Comparison of ENCODE assay signal across 8 cellular contexts in genomic region chr1:151061012-151061401, GRCh38. TPM values are rescaled to one million over a fixed set of nuclear protein-coding genes. Genes with fewer than 3 reads are reported as not detected.
DNase-seq lines count a peak whose midpoint lies in the region; ATAC-seq and TF ChIP-seq lines count a peak whose summit lies in the region.

No MANE protein-coding gene starts in this region.

- peak overlapping the region in 7 of 10 donors; percentile 67 to 93 (median 84) for H3K4me3 ChIP-seq in heart right ventricle
- peak overlapping the region; percentile 78 for H3K4me3 ChIP-seq in fibroblast of villous mesenchyme (ENCODE audit: low read depth, low read length)
- H3K4me3 ChIP-seq in uterus = peak overlapping the region; percentile 88 to 98

- H3K27me3 ChIP-seq in heart right ventricle (no peaks in the 10 kb centered on the region), uterus (no peaks in the 10 kb centered on the region)

- no peak for DNase-seq in heart right ventricle
- DNase-seq in left cardiac atrium = no peak
- peak; percentile 78 to 82 for DNase-seq in SHP77 (lab: John Stamatoyannopoulos, UW)
- DNase-seq in fibroblast of villous mesenchyme (ENCODE audit: low read depth) = no peak
- no peak for DNase-seq in uterus
- no peak for DNase-seq in activated effector memory CD4-positive, alpha-beta T cell treated with Interleukin-2 at 50 U/mL for 16 hours

- H3K36me3 ChIP-seq in heart right ventricle = peaks cover 0 to 14% (median 0%) of the 10 kb centered on the region in 9 donors
- H3K36me3 ChIP-seq in uterus = no peaks in the 10 kb centered on the region

- H3K27ac ChIP-seq in heart right ventricle = peak overlapping the region in 8 of 10 donors; percentile 4 to 100 (median 97)
- H3K27ac ChIP-seq in uterus = peak overlapping the region; percentile 93 to 95

- no peak for TF ChIP-seq CTCF in heart right ventricle (IDR thresholded peaks at IDR 0.05)
- TF ChIP-seq CTCF in fibroblast of villous mesenchyme (IDR thresholded peaks at IDR 0.05; ENCODE audit: insufficient read depth, low read depth, low read length) = no peak
- no peak for TF ChIP-seq CTCF in uterus (IDR thresholded peaks at IDR 0.05)

- H3K4me1 ChIP-seq in heart right ventricle (peaks cover 13 to 52% (median 31%) of the 10 kb centered on the region in 9 donors), uterus (peaks cover 0 to 7% of the 10 kb centered on the region in 2 donors)

- intact Hi-C loops in heart right ventricle (cut with DNase I) (loop anchor here in 1 of 10 donors (5.0 kb wide), 1 partner anchor 54 kb away; the partner anchor contains the start of genes MINDY1 and PRUNE1), left cardiac atrium (cut with DNase I) (no loop called here), uterus (cut with DNase I; ENCODE audit: low total_unique reads) (no loop called here)

- ATAC-seq in heart right ventricle (no peak), left cardiac atrium (no peak), GM21528 (IDR thresholded peaks at IDR 0.05; ENCODE audit: low FRiP score, unreplicated experiment) (no peak), GM21381 (IDR thresholded peaks at IDR 0.05; ENCODE audit: unreplicated experiment) (no peak)

- H3K9me3 ChIP-seq in heart right ventricle (no peaks in the 10 kb centered on the region), uterus (no peaks in the 10 kb centered on the region)

- WGBS in heart right ventricle, 2 donors = 65 to 70% methylated on average over 2 of the region's 2 CpGs

- no peak for TF ChIP-seq POLR2A in uterus (IDR thresholded peaks at IDR 0.05)

RNA-seq across cellular contexts. Expression of gene MLLT11, which starts 0.8 kb away (rescaled TPM):
- 10 to 100 TPM in 7 of 10 donors, 1 to 10 TPM in 3; 1.4 to 57.8 (median 28.1) TPM for total RNA-seq in heart right ventricle
- polyA plus RNA-seq in heart right ventricle = 10 to 100 TPM in 1 of 2 donors, 1 to 10 TPM in 1; 4.9 to 11.3 TPM
- total RNA-seq in left cardiac atrium = 1 to 10 TPM; 2.0 to 2.7 TPM
- 8.1 and 9.1 TPM in 2 replicates for total RNA-seq in fibroblast of villous mesenchyme
- total RNA-seq in uterus = 10 to 100 TPM in 1 of 4 donors, 1 to 10 TPM in 3; 1.3 to 10.6 (median 5.6) TPM

RNA-seq across cellular contexts. Expression of gene CDC42SE1, which starts 1.6 kb away (rescaled TPM):
- total RNA-seq in heart right ventricle (10 to 100 TPM; 26.1 to 45.6 (median 30.5) TPM), left cardiac atrium (10 to 100 TPM; 36.5 to 55.3 TPM), fibroblast of villous mesenchyme (47.0 and 68.2 TPM in 2 replicates), uterus (10 to 100 TPM; 21.5 to 80.8 (median 39.4) TPM)
- polyA plus RNA-seq in heart right ventricle = 10 to 100 TPM; 28.6 to 34.1 TPM

RNA-seq across cellular contexts. Expression of gene GABPB2, which starts 9.6 kb away (rescaled TPM):
- total RNA-seq in heart right ventricle = 10 to 100 TPM in 9 of 10 donors, 1 to 10 TPM in 1; 9.1 to 14.4 (median 10.6) TPM
- 10 to 100 TPM in 1 of 2 donors, 1 to 10 TPM in 1; 3.4 to 11.4 TPM for polyA plus RNA-seq in heart right ventricle
- 10 to 100 TPM; 13.4 to 15.6 TPM for total RNA-seq in left cardiac atrium
- total RNA-seq in fibroblast of villous mesenchyme = 7.1 and 9.5 TPM in 2 replicates
- 100 to 1,000 TPM in 1 of 4 donors, 10 to 100 TPM in 2, 1 to 10 TPM in 1; 7.4 to 285 (median 21.2) TPM for total RNA-seq in uterus

RNA-seq across cellular contexts. Expression of gene C1orf56, which starts 13.5 kb away (rescaled TPM):
- 10 to 100 TPM in 3 of 10 donors, 1 to 10 TPM in 7; 5.4 to 12.6 (median 8.0) TPM for total RNA-seq in heart right ventricle
- polyA plus RNA-seq in heart right ventricle = 1 to 10 TPM; 5.2 to 5.8 TPM
- 1 to 10 TPM; 4.8 to 6.5 TPM for total RNA-seq in left cardiac atrium
- total RNA-seq in fibroblast of villous mesenchyme = 2.6 and 3.0 TPM in 2 replicates
- total RNA-seq in uterus = 1 to 10 TPM in 3 of 4 donors, under 1 TPM in 1; 0.59 to 8.5 (median 3.8) TPM

RNA-seq across cellular contexts. Expression of gene BNIPL, which starts 24.6 kb away (rescaled TPM):
- total RNA-seq in heart right ventricle = under 1 TPM; 0.21 to 0.78 (median 0.32) TPM
- polyA plus RNA-seq in heart right ventricle = 1 to 10 TPM in 1 of 2 donors, under 1 TPM in 1; 0.06 to 1.8 TPM
- under 1 TPM; 0.15 to 0.16 TPM for total RNA-seq in left cardiac atrium
- total RNA-seq in fibroblast of villous mesenchyme = under 0.01 TPM in 2 replicates
- under 1 TPM in 2 of 4 donors, not detected in 2; 0.24 to 0.55 TPM for total RNA-seq in uterus

Comparison
In these comparisons a context has a peak if more than half of its experiments do, and no peak if none do; other contexts are left out.
1. DNase-seq: peak in SHP77 (2 of 2); none in heart right ventricle (0 of 2), left cardiac atrium (single experiment), fibroblast of villous mesenchyme (single experiment), uterus (0 of 2) and activated effector memory CD4-positive, alpha-beta T cell treated with Interleukin-2 at 50 U/mL for 16 hours (single experiment).
2. Peak in every context shown above with its lines, with median percentiles within 50 percentile points of each other: H3K4me3 ChIP-seq.